In the genomic region with DNA sequence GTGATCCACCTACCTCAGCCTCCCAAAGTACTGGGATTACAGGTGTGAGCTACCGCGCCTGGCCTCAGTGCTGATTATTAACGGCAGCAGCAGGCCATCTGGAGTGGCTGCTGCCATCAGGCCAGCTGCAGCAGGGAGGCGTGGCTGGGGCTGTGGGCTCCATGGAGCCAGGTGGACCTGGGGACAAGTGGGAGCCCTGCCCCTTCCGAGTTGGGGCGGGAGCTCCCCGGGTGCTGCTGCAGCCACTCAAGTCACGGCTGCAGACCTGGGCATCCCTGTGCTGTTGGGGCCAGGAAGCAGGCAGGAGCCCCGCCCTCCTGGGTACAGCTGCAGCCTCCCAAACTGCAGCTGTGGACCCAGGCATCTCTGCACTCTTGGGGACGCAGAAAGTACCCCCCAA, we compare ENCODE assay signal across 21 cellular contexts. TPM values are rescaled to one million over a fixed set of nuclear protein-coding genes. Genes with fewer than 3 reads are reported as not detected.
DNase-seq lines count a peak whose midpoint lies in the region; ATAC-seq and TF ChIP-seq lines count a peak whose summit lies in the region.
"Had no signal": no experiment of that assay in that cellular context is flagged by ENCODE, and none has a peak within 500 bp of the region (broad histone marks: within the 10 kb centered on the region; RNA-seq: fewer than 3 reads in every experiment).

No MANE protein-coding gene starts in this region.

- H3K27ac Mint-ChIP-seq in natural killer cell treated with Interleukin-12 subunit alpha and Interleukin-12 subunit beta and Interleukin-15 and Interleukin-18, amount 100 ng/mL, for 72 hours: no peak overlapping the region
- no peak overlapping the region for H3K27ac Mint-ChIP-seq in natural killer cell
- H3K27ac Mint-ChIP-seq: CD4-positive, alpha-beta memory T cell; GM23338; HFFc6 had no signal

- H3K36me3 ChIP-seq in WERI-Rb-1 (no peaks in the 10 kb centered on the region), lower lobe of right lung (no peaks in the 10 kb centered on the region), smooth muscle cell (ENCODE audit: low read depth) (no peaks in the 10 kb centered on the region), body of pancreas (replicated peaks in 1 of 2; ENCODE audit: insufficient read depth in 1 of 2, low read depth in 2 of 2) (no peaks in the 10 kb centered on the region)
- H3K36me3 ChIP-seq: HAP-1 had no signal

- H3K4me2 ChIP-seq in smooth muscle cell: no peak overlapping the region
- H3K4me2 ChIP-seq: A549, GM23338 had no signal

- no peak for TF ChIP-seq POLR2A in body of pancreas (IDR thresholded peaks at IDR 0.05)

- H3K79me2 ChIP-seq in smooth muscle cell (ENCODE audit: low read depth): no peaks in the 10 kb centered on the region

- H3K27me3 Mint-ChIP-seq in natural killer cell treated with Interleukin-12 subunit alpha and Interleukin-12 subunit beta and Interleukin-15 and Interleukin-18, amount 100 ng/mL, for 72 hours: peaks cover 18 to 54% of the 10 kb centered on the region in 2 donors
- H3K27me3 Mint-ChIP-seq in natural killer cell (ENCODE audit: low read depth in 2 of 2): peaks cover 9 to 32% of the 10 kb centered on the region in 2 donors

- H3K27me3 ChIP-seq in WERI-Rb-1 (ENCODE audit: insufficient read depth, low read depth, severe bottlenecking) (no peaks in the 10 kb centered on the region), lower lobe of right lung (ENCODE audit: low read depth) (no peaks in the 10 kb centered on the region), smooth muscle cell (ENCODE audit: low read depth) (no peaks in the 10 kb centered on the region), body of pancreas (no peaks in the 10 kb centered on the region)

- WGBS in smooth muscle cell (ENCODE audit: low lambda C conversion rate): 89% methylated on average over 10 of the region's 10 CpGs
- WGBS in body of pancreas, 2 donors: 80 to 89% methylated on average over 3 to 10 of the region's 10 CpGs

- H3K4me3 Mint-ChIP-seq in natural killer cell treated with Interleukin-12 subunit alpha and Interleukin-12 subunit beta and Interleukin-15 and Interleukin-18, amount 100 ng/mL, for 72 hours: no peak overlapping the region
- H3K4me3 Mint-ChIP-seq in natural killer cell: no peak overlapping the region
- H3K4me3 Mint-ChIP-seq: CD4-positive, alpha-beta memory T cell; GM23338; HFFc6 had no signal

- no peak overlapping the region for H3K4me3 ChIP-seq in WERI-Rb-1 (ENCODE audit: low read depth, low read length)
- H3K4me3 ChIP-seq in lower lobe of right lung: no peak overlapping the region
- H3K4me3 ChIP-seq in smooth muscle cell: no peak overlapping the region
- H3K4me3 ChIP-seq in body of pancreas: no peak overlapping the region
- H3K4me3 ChIP-seq: A549, GM23338, HAP-1 had no signal

- ATAC-seq in natural killer cell treated with Interleukin-12 subunit alpha and Interleukin-12 subunit beta and Interleukin-15 and Interleukin-18, amount 100 ng/mL, for 72 hours: peak; percentile 9 to 32
- ATAC-seq in natural killer cell (no peak), lower lobe of right lung (no peak), HG02759 (IDR thresholded peaks at IDR 0.05; ENCODE audit: unreplicated experiment) (no peak), body of pancreas (no peak)
- ATAC-seq: GM23338 had no signal

- TF ChIP-seq CTCF in natural killer cell (IDR thresholded peaks at IDR 0.05) (no peak), WERI-Rb-1 (IDR thresholded peaks at IDR 0.05; ENCODE audit: low read depth, low read length) (no peak), lower lobe of right lung (IDR thresholded peaks at IDR 0.05) (no peak), smooth muscle cell (IDR thresholded peaks at IDR 0.05; ENCODE audit: borderline replicate concordance, insufficient read depth, poor library complexity, severe bottlenecking) (no peak), body of pancreas (IDR thresholded peaks at IDR 0.05) (no peak)

- no peaks in the 10 kb centered on the region for H3K36me3 Mint-ChIP-seq in natural killer cell treated with Interleukin-12 subunit alpha and Interleukin-12 subunit beta and Interleukin-15 and Interleukin-18, amount 100 ng/mL, for 72 hours
- H3K36me3 Mint-ChIP-seq in natural killer cell: no peaks in the 10 kb centered on the region
- H3K36me3 Mint-ChIP-seq: CD4-positive, alpha-beta memory T cell had no signal

- no peaks in the 10 kb centered on the region for H3K9me3 Mint-ChIP-seq in natural killer cell treated with Interleukin-12 subunit alpha and Interleukin-12 subunit beta and Interleukin-15 and Interleukin-18, amount 100 ng/mL, for 72 hours
- no peaks in the 10 kb centered on the region for H3K9me3 Mint-ChIP-seq in natural killer cell
- H3K9me3 Mint-ChIP-seq: CD4-positive, alpha-beta memory T cell; GM23338; HFFc6 had no signal

- no peak overlapping the region for H2AFZ ChIP-seq in smooth muscle cell (ENCODE audit: low read depth)
- H2AFZ ChIP-seq: GM23338 had no signal

- DNase-seq in natural killer cell treated with Interleukin-12 subunit alpha and Interleukin-12 subunit beta and Interleukin-15 and Interleukin-18, amount 100 ng/mL, for 72 hours (ENCODE audit: low spot score): no peak
- no peak for DNase-seq in natural killer cell
- peak; percentile 16 for DNase-seq in WERI-Rb-1
- DNase-seq in lower lobe of right lung: peak; percentile 24
- DNase-seq in smooth muscle cell (lab: John Stamatoyannopoulos, UW; ENCODE audit: unreplicated experiment): no peak
- no peak for DNase-seq in body of pancreas
- DNase-seq: 8988T; ACHN; AML-193; C1 segment of cervical spinal cord; Calu3; CD4-positive, alpha-beta memory T cell; COR-L47; DMS53; DMS79 treated with DMSO at 0.1 percent for 48 hours; GF-D8; HFFc6 had no signal

- H3K27ac ChIP-seq in WERI-Rb-1 (no peak overlapping the region), lower lobe of right lung (no peak overlapping the region), smooth muscle cell (ENCODE audit: low read depth) (no peak overlapping the region), body of pancreas (no peak overlapping the region)
- H3K27ac ChIP-seq: A549 had no signal

- no peaks in the 10 kb centered on the region for H3K4me1 ChIP-seq in lower lobe of right lung
- no peaks in the 10 kb centered on the region for H3K4me1 ChIP-seq in smooth muscle cell (ENCODE audit: low read depth)
- H3K4me1 ChIP-seq in body of pancreas: no peaks in the 10 kb centered on the region
- H3K4me1 ChIP-seq: HAP-1 had no signal

- intact Hi-C loops in natural killer cell (cut with micrococcal nuclease): no loop called here
- intact Hi-C loops in lower lobe of right lung (cut with DNase I): no loop called here
- intact Hi-C loops in body of pancreas (cut with DNase I): no loop called here

- no peaks in the 10 kb centered on the region for H4K20me1 ChIP-seq in smooth muscle cell (ENCODE audit: low read depth)

- H3K4me1 Mint-ChIP-seq in natural killer cell treated with Interleukin-12 subunit alpha and Interleukin-12 subunit beta and Interleukin-15 and Interleukin-18, amount 100 ng/mL, for 72 hours (ENCODE audit: low read depth in 2 of 2): no peaks in the 10 kb centered on the region
- H3K4me1 Mint-ChIP-seq in natural killer cell: no peaks in the 10 kb centered on the region
- H3K4me1 Mint-ChIP-seq: CD4-positive, alpha-beta memory T cell; GM23338 had no signal

- H3K9me3 ChIP-seq in WERI-Rb-1 (ENCODE audit: severe bottlenecking) (peaks cover 6% of the 10 kb centered on the region), lower lobe of right lung (no peaks in the 10 kb centered on the region), smooth muscle cell (replicated peaks; ENCODE audit: low read depth) (no peaks in the 10 kb centered on the region), body of pancreas (no peaks in the 10 kb centered on the region)
- H3K9me3 ChIP-seq: A549, HAP-1 had no signal

- no peaks in the 10 kb centered on the region for H3F3A ChIP-seq in smooth muscle cell (ENCODE audit: low read depth)

- H3K9ac ChIP-seq in smooth muscle cell (ENCODE audit: low read depth): no peak overlapping the region

RNA-seq across cellular contexts. Expression of gene LRRC49, which starts 23.9 kb away (rescaled TPM):
- 1 to 10 TPM in 1 of 2 donors, under 1 TPM in 1; 0.38 to 1.9 TPM for total RNA-seq in natural killer cell treated with Interleukin-12 subunit alpha and Interleukin-12 subunit beta and Interleukin-15 and Interleukin-18, amount 100 ng/mL, for 72 hours
- under 1 TPM in 2 of 3 donors, not detected in 1; 0.14 to 0.38 TPM for total RNA-seq in natural killer cell
- 7.3 TPM for total RNA-seq in lower lobe of right lung
- 5.2 and 8.3 TPM in 2 replicates for total RNA-seq in smooth muscle cell
- 3.1 and 5.0 TPM in 2 replicates for polyA plus RNA-seq in smooth muscle cell
- total RNA-seq in body of pancreas: 1 to 10 TPM; 3.0 to 7.3 TPM

RNA-seq across cellular contexts. Expression of gene THAP10, which starts 24.3 kb away (rescaled TPM):
- under 1 TPM; 0.19 to 0.59 TPM for total RNA-seq in natural killer cell treated with Interleukin-12 subunit alpha and Interleukin-12 subunit beta and Interleukin-15 and Interleukin-18, amount 100 ng/mL, for 72 hours
- total RNA-seq in natural killer cell (not detected), lower lobe of right lung (2.4 TPM), smooth muscle cell (2.0 and 4.0 TPM in 2 replicates), body of pancreas (1 to 10 TPM; 1.3 to 3.0 TPM)
- 0.31 and 2.1 TPM in 2 replicates for polyA plus RNA-seq in smooth muscle cell

Comparison
In these comparisons a context has a peak if more than half of its experiments do, and no peak if none do; other contexts are left out.
1. ATAC-seq: peak in natural killer cell treated with Interleukin-12 subunit alpha and Interleukin-12 subunit beta and Interleukin-15 and Interleukin-18, amount 100 ng/mL, for 72 hours (2 of 2); none in natural killer cell (0 of 3), lower lobe of right lung (0 of 2), HG02759 (single experiment) and body of pancreas (single experiment).
2. DNase-seq: peak in WERI-Rb-1 (single experiment) and lower lobe of right lung (single experiment); none in natural killer cell treated with Interleukin-12 subunit alpha and Interleukin-12 subunit beta and Interleukin-15 and Interleukin-18, amount 100 ng/mL, for 72 hours (single experiment), natural killer cell (single experiment), smooth muscle cell (single experiment) and body of pancreas (0 of 4).